ENCODE assay signal across 2 cellular contexts in genomic region chr1:247100676-247101279, GRCh38.
TF ChIP-seq lines count a peak whose summit lies in the region.

No MANE protein-coding gene starts in this region.

TF ChIP-seq in liver, 16 proteins besides CTCF, POLR2A, EP300 and RAD21:
- TF ChIP-seq GABPA (IDR thresholded peaks at IDR 0.05 in 1 of 2, conservative IDR thresholded peaks at IDR 0.05 in 1 of 2): no peak
- no peak for TF ChIP-seq FOXA1 (IDR thresholded peaks at IDR 0.05)
- TF ChIP-seq HNF4G (IDR thresholded peaks at IDR 0.05): no peak
- no peak for TF ChIP-seq REST (IDR thresholded peaks at IDR 0.05)
- TF ChIP-seq FOXA2 (IDR thresholded peaks at IDR 0.05): no peak
- TF ChIP-seq HNF4A (conservative IDR thresholded peaks at IDR 0.05): no peak
- TF ChIP-seq RXRA (IDR thresholded peaks at IDR 0.05): no peak
- no peak for TF ChIP-seq NR2F2 (IDR thresholded peaks at IDR 0.05)
- no peak for TF ChIP-seq EGR1 (IDR thresholded peaks at IDR 0.05; ENCODE audit: low read depth in 2 of 2)
- no peak for TF ChIP-seq SP1 (IDR thresholded peaks at IDR 0.05)
- TF ChIP-seq ATF3 (IDR thresholded peaks at IDR 0.05): no peak

TF ChIP-seq in HepG2, 621 proteins besides CTCF, POLR2A, EP300 and RAD21:
- TF ChIP-seq RBM22 (optimal IDR thresholded peaks at IDR 0.05; ENCODE audit: low read length) (no peak), REPIN1 (CRISPR knock-in tag; IDR thresholded peaks at IDR 0.05; ENCODE audit: borderline replicate concordance, low read depth) (no peak), ZNF567 (CRISPR knock-in tag; IDR thresholded peaks at IDR 0.05; ENCODE audit: borderline replicate concordance) (no peak), AGO1 (IDR thresholded peaks at IDR 0.05; ENCODE audit: low read depth, low read length, poor library complexity, severe bottlenecking) (no peak), GFI1 (CRISPR knock-in tag; IDR thresholded peaks at IDR 0.05; ENCODE audit: borderline replicate concordance) (no peak), ZNF281 (CRISPR knock-in tag; IDR thresholded peaks at IDR 0.05; ENCODE audit: borderline replicate concordance) (no peak), ZMYM2 (CRISPR knock-in tag; IDR thresholded peaks at IDR 0.05) (no peak), ZNF740 (CRISPR knock-in tag; IDR thresholded peaks at IDR 0.05) (no peak), ONECUT2 (CRISPR knock-in tag; IDR thresholded peaks at IDR 0.05) (no peak), IRF9 (CRISPR knock-in tag; IDR thresholded peaks at IDR 0.05; ENCODE audit: borderline replicate concordance) (no peak), TMF1 (CRISPR knock-in tag; IDR thresholded peaks at IDR 0.05; ENCODE audit: low read depth) (no peak), NR2F6 (IDR thresholded peaks at IDR 0.05) (no peak), NR2F6 (CRISPR knock-in tag; IDR thresholded peaks at IDR 0.05) (no peak), ZC3H4 (CRISPR knock-in tag; IDR thresholded peaks at IDR 0.05; ENCODE audit: borderline replicate concordance) (no peak), ATF4 (CRISPR knock-in tag; IDR thresholded peaks at IDR 0.05) (no peak), ZNF556 (CRISPR knock-in tag; IDR thresholded peaks at IDR 0.05; ENCODE audit: borderline replicate concordance) (no peak), FUBP1 (CRISPR knock-in tag; IDR thresholded peaks at IDR 0.05; ENCODE audit: borderline replicate concordance) (no peak), GPN1 (CRISPR knock-in tag; IDR thresholded peaks at IDR 0.05; ENCODE audit: borderline replicate concordance) (no peak), KLF12 (CRISPR knock-in tag; IDR thresholded peaks at IDR 0.05; ENCODE audit: borderline replicate concordance) (no peak), POLR2G (IDR thresholded peaks at IDR 0.05; ENCODE audit: low read depth, low read length) (no peak), POGK (CRISPR knock-in tag; conservative IDR thresholded peaks at IDR 0.05) (no peak)
